8 cellular contexts compared by ENCODE assay signal in the genomic region with DNA sequence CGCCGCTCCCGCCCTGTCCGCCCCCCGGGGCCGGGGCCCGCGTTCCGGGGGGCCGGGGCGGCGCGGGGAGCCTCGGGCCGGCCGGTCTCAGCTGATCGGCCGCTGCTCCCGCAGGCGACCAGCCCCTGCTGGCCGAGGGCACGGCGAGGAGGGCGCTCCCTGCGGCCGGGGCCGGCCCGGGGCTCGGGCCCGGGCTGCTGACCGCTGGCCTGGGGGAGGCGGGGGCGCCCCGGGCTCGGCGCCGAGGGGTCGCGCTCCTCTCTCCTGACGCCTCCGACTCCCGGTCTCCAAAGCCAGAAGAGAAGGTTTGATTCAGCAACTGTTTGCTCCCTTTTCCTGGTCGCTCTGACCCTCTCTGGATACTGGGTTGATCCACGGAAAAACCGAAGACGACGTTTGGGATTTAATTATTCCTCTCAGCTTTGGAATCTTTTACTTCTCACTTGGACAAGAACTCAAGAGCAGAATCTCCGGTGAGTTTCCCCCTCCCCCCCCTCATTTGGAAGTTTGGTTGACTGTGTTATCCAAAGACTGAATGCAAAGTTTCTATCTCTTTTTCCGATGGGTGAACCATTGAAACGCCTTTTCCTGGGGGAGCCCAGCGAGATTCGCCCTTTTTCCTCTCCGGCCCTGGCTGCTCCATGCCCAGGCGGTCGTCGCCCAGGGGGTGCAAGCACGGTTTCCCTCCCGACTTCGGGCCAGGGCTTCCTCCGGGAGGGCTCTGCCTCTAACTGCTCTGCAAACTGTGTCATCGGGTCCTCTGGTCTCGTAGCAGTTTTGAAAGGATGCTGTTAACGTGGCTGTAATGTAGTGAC. TPM values are rescaled to one million over a fixed set of nuclear protein-coding genes. Genes with fewer than 3 reads are reported as not detected.
A peak's percentile ranks its signal among the peaks of the same experiment; 100 is the strongest.
DNase-seq lines count a peak whose midpoint lies in the region; ATAC-seq and TF ChIP-seq lines count a peak whose summit lies in the region.

No MANE protein-coding gene starts in this region.

- 0 out of 3 replicates have a peak, but pooled peaks cover 2% of the 10 kb centered on the region for H3K9me3 Mint-ChIP-seq in GM23338
- no peaks in the 10 kb centered on the region for H3K9me3 Mint-ChIP-seq in activated naive CD4-positive, alpha-beta T cell treated with anti-CD3 and anti-CD28 coated beads, Interleukin-2, amount 10 ng/mL, durations not matched to agents 7 days and 5 days

- peak; percentile 40 for DNase-seq in NCI-H146 (lab: John Stamatoyannopoulos, UW)
- no peak for DNase-seq in NCI-H146 treated with DMSO at 0.1 percent for 48 hours (lab: John Stamatoyannopoulos, UW; ENCODE audit: unreplicated experiment)
- DNase-seq in GM23338 (ENCODE audit: low spot score): peak; percentile 44
- peak; percentile 67 for DNase-seq in NAMALWA (ENCODE audit: low spot score)
- DNase-seq in activated naive CD4-positive, alpha-beta T cell treated with anti-CD3 and anti-CD28 coated beads, Interleukin-2, amount 10 ng/mL, durations not matched to agents 7 days and 5 days: peak; percentile 45
- peak; percentile 23 to 25 for DNase-seq in heart right ventricle
- DNase-seq in trophoblast cell: peak in 1 of 2 donors; percentile 45
- no peak for DNase-seq in GF-D8 (lab: John Stamatoyannopoulos, UW)

- peak overlapping the region; percentile 96 for H4K91ac ChIP-seq in trophoblast cell (ENCODE audit: low read depth, low read length)

- TF ChIP-seq CTCF in GM23338 (conservative IDR thresholded peaks at IDR 0.05; ENCODE audit: low read depth in 2 of 2) (no peak), heart right ventricle (IDR thresholded peaks at IDR 0.05) (peak in 2 of 9 donors; percentile 11 to 26)

- peak overlapping the region; percentile 63 for H3K23ac ChIP-seq in trophoblast cell (ENCODE audit: low read length)

- H3K27ac ChIP-seq in GM23338 (ENCODE audit: low read depth) (0 out of 2 replicates have a peak overlapping the region, but pooled peaks have one; percentile 59), heart right ventricle (peak overlapping the region; percentile 95 to 100 (median 98)), trophoblast cell (ENCODE audit: low read depth, low read length) (peak overlapping the region; percentile 99)

- peaks cover 52% of the 10 kb centered on the region for H3K79me2 ChIP-seq in GM23338 (replicated peaks; ENCODE audit: insufficient read depth)
- H3K79me2 ChIP-seq in trophoblast cell (ENCODE audit: control insufficient read depth, insufficient read depth, low read length, poor library complexity): peaks cover 32% of the 10 kb centered on the region

- no peak overlapping the region for H2BK12ac ChIP-seq in trophoblast cell (ENCODE audit: low read length)

- H2BK5ac ChIP-seq in trophoblast cell (ENCODE audit: low read depth, low read length, poor library complexity): peak overlapping the region; percentile 98

- H2AFZ ChIP-seq in GM23338 (peak overlapping the region; percentile 83; the same call in 1 of the 2 replicates), trophoblast cell (ENCODE audit: insufficient read depth, low read length, poor library complexity) (peak overlapping the region; percentile 79)

- H2AK5ac ChIP-seq in trophoblast cell (ENCODE audit: low read length): peak overlapping the region; percentile 98

- peaks cover 20% of the 10 kb centered on the region for H3K36me3 Mint-ChIP-seq in GM23338 (ENCODE audit: low read depth)
- peaks cover 21% of the 10 kb centered on the region for H3K36me3 Mint-ChIP-seq in activated naive CD4-positive, alpha-beta T cell treated with anti-CD3 and anti-CD28 coated beads, Interleukin-2, amount 10 ng/mL, durations not matched to agents 7 days and 5 days

- H3K4me3 ChIP-seq in GM23338: peak overlapping the region; percentile 82
- peak overlapping the region; percentile 85 to 98 (median 94) for H3K4me3 ChIP-seq in heart right ventricle
- H3K4me3 ChIP-seq in trophoblast cell (ENCODE audit: low read depth, low read length): peak overlapping the region; percentile 98

- peaks cover 5% of the 10 kb centered on the region for H3K27me3 Mint-ChIP-seq in GM23338 (ENCODE audit: insufficient read depth, low read depth, poor library complexity)
- H3K27me3 Mint-ChIP-seq in activated naive CD4-positive, alpha-beta T cell treated with anti-CD3 and anti-CD28 coated beads, Interleukin-2, amount 10 ng/mL, durations not matched to agents 7 days and 5 days: peaks cover 9% of the 10 kb centered on the region

- peaks cover 10% of the 10 kb centered on the region for H3K27me3 ChIP-seq in GM23338 (ENCODE audit: insufficient read depth)
- H3K27me3 ChIP-seq in heart right ventricle: no peaks in the 10 kb centered on the region
- no peaks in the 10 kb centered on the region for H3K27me3 ChIP-seq in trophoblast cell (ENCODE audit: insufficient read depth, low read length)

- H3K27ac Mint-ChIP-seq in GM23338: peak overlapping the region; percentile 92
- H3K27ac Mint-ChIP-seq in activated naive CD4-positive, alpha-beta T cell treated with anti-CD3 and anti-CD28 coated beads, Interleukin-2, amount 10 ng/mL, durations not matched to agents 7 days and 5 days: peak overlapping the region; percentile 93

- peak overlapping the region; percentile 99 for H3K18ac ChIP-seq in trophoblast cell (ENCODE audit: low read length)

- 0% methylated on average over 47 to 53 of the region's 63 CpGs for WGBS in heart right ventricle, 2 donors
- WGBS in trophoblast cell (ENCODE audit: extremely low coverage, insufficient coverage, insufficient read length): no CpG with 5 or more reads among the region's 63 CpGs

- H3K9me2 ChIP-seq in GM23338 (ENCODE audit: insufficient read depth): no peaks in the 10 kb centered on the region

- H3K14ac ChIP-seq in trophoblast cell (ENCODE audit: low read length): peak overlapping the region; percentile 99

- peaks cover 25% of the 10 kb centered on the region for H4K20me1 ChIP-seq in GM23338 (replicated peaks; ENCODE audit: insufficient read depth)

- intact Hi-C loops in heart right ventricle (cut with DNase I): loop anchor here in 2 of 10 donors (5.0 kb wide), 1 partner anchor 48 kb away; no protein-coding TSS in a partner anchor

- CTCF ChIA-PET in activated naive CD4-positive, alpha-beta T cell treated with anti-CD3 and anti-CD28 coated beads, Interleukin-2, amount 10 ng/mL, durations not matched to agents 7 days and 5 days (lab: Charles Lee): interaction anchor here (0.9 to 1.6 kb wide), 3 partner anchors 39 to 198 kb away, joined by 4 to 5 read pairs (median 4); no protein-coding TSS in a partner anchor

- peak overlapping the region; percentile 90 for H2BK120ac ChIP-seq in trophoblast cell (ENCODE audit: insufficient read depth, low read length, poor library complexity)

- H3K36me3 ChIP-seq in GM23338 (ENCODE audit: insufficient read depth) (0 out of 2 replicates have a peak, but pooled peaks cover 4% of the 10 kb centered on the region), heart right ventricle (peaks cover 0 to 33% (median 4%) of the 10 kb centered on the region in 9 donors), trophoblast cell (ENCODE audit: control insufficient read depth in 1 of 2, insufficient read depth in 2 of 2, low read length in 2 of 2) (peaks cover 0 to 9% of the 10 kb centered on the region in 2 experiments)

- H3K4ac ChIP-seq in trophoblast cell (ENCODE audit: low read depth, low read length): peak overlapping the region; percentile 98

- H4K12ac ChIP-seq in trophoblast cell (ENCODE audit: low read depth, low read length): peak overlapping the region; percentile 100

- H3K4me1 Mint-ChIP-seq in GM23338: peaks cover 25% of the 10 kb centered on the region
- H3K4me1 Mint-ChIP-seq in activated naive CD4-positive, alpha-beta T cell treated with anti-CD3 and anti-CD28 coated beads, Interleukin-2, amount 10 ng/mL, durations not matched to agents 7 days and 5 days: peaks cover 21% of the 10 kb centered on the region

- H3K9ac ChIP-seq in trophoblast cell (ENCODE audit: low read length): peak overlapping the region; percentile 97

- ATAC-seq in GM23338: peak; percentile 2; the same call in 2 of the 3 replicates
- ATAC-seq in heart right ventricle: peak in 2 of 8 donors; percentile 2 to 4

- H3K4me3 Mint-ChIP-seq in GM23338: peak overlapping the region; percentile 84
- peak overlapping the region; percentile 99 for H3K4me3 Mint-ChIP-seq in activated naive CD4-positive, alpha-beta T cell treated with anti-CD3 and anti-CD28 coated beads, Interleukin-2, amount 10 ng/mL, durations not matched to agents 7 days and 5 days

- H3K4me2 ChIP-seq in GM23338: peak overlapping the region; percentile 95
- peak overlapping the region; percentile 78 for H3K4me2 ChIP-seq in trophoblast cell (ENCODE audit: low read length)

- peak overlapping the region; percentile 99 for H4K8ac ChIP-seq in trophoblast cell (ENCODE audit: low read depth, low read length)

- 0 out of 2 replicates have a peak, but pooled peaks cover 6% of the 10 kb centered on the region for H3F3A ChIP-seq in GM23338 (replicated peaks; ENCODE audit: low read depth)

- H3K9me3 ChIP-seq in heart right ventricle (no peaks in the 10 kb centered on the region), trophoblast cell (ENCODE audit: insufficient read depth, low read depth, low read length) (no peaks in the 10 kb centered on the region)

- H3K4me1 ChIP-seq in GM23338 (ENCODE audit: insufficient read depth): peaks cover 24% of the 10 kb centered on the region
- peaks cover 18 to 53% (median 26%) of the 10 kb centered on the region in 9 donors for H3K4me1 ChIP-seq in heart right ventricle
- peaks cover 4 to 10% of the 10 kb centered on the region in 2 experiments for H3K4me1 ChIP-seq in trophoblast cell (ENCODE audit: control insufficient read depth in 1 of 2, insufficient read depth in 2 of 2, low read length in 2 of 2)

- H3K79me1 ChIP-seq in trophoblast cell (ENCODE audit: low read length): peaks cover 18% of the 10 kb centered on the region

TF ChIP-seq in GM23338, 12 proteins besides CTCF, POLR2A, EP300 and RAD21:
- no peak for TF ChIP-seq CREB1 (CRISPR knock-in tag; IDR thresholded peaks at IDR 0.05; ENCODE audit: low read depth)
- no peak for TF ChIP-seq JUNB (IDR thresholded peaks at IDR 0.05; ENCODE audit: unreplicated experiment)

RNA-seq across cellular contexts. Expression of gene KDM2A, which starts 0.7 kb away (rescaled TPM):
- 38.0 and 54.1 TPM in 2 replicates for total RNA-seq in GM23338 (2014; rRNA removed; shearing (Covaris generic))
- polyA plus RNA-seq in GM23338 (2016; fragmentation: Nextera tagmentation; extraction: Ambion mirVana) (24.2 and 25.0 TPM in 2 replicates), heart right ventricle (10 to 100 TPM; 16.5 to 29.5 TPM)
- total RNA-seq in heart right ventricle: 10 to 100 TPM; 31.3 to 45.7 (median 37.5) TPM
- polyA plus RNA-seq in trophoblast cell (2013): 58.5 and 62.5 TPM in 2 replicates

Comparison
In these comparisons a context has a peak if more than half of its experiments do, and no peak if none do; other contexts are left out.
1. DNase-seq: peak in NCI-H146 (single experiment), GM23338 (single experiment), NAMALWA (single experiment), activated naive CD4-positive, alpha-beta T cell treated with anti-CD3 and anti-CD28 coated beads, Interleukin-2, amount 10 ng/mL, durations not matched to agents 7 days and 5 days (single experiment) and heart right ventricle (2 of 2); none in NCI-H146 treated with DMSO at 0.1 percent for 48 hours (single experiment) and GF-D8 (single experiment).
2. Peak in every context shown above with its lines, with median percentiles within 50 percentile points of each other: H3K27ac ChIP-seq and H3K4me3 ChIP-seq.